Comparison of ENCODE assay signal across 8 cellular contexts in the genomic region with DNA sequence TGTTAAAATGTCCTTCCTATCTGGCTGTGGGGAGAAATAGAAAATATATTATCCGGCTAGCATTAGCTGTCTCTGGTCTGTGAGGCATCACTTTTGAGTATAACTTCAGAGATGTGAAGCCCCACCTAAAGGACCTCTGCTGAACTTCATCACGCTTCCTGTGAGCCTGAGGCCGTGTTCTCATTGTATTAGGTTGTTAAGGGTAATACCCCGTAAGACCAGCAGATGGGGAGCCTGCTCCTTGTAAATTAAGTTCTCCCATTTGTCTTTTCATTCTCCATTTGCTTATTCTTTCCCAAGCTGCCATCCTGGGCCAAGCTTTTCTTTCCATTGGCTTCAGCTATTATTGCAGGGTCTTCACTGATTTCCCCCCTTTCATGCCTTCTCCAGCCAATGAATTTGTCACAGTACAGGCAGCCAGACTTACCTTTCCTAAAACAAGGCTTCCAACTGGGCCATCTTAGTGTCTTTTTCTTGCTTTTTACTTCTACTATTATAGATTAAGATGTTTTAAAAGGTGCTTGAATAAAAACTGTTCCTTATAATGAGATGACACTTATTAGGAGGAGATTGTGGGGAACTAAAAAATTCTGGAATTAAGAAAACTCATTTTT. TPM values are rescaled to one million over a fixed set of nuclear protein-coding genes. Genes with fewer than 3 reads are reported as not detected.
A peak's percentile ranks its signal among the peaks of the same experiment; 100 is the strongest.
DNase-seq lines count a peak whose midpoint lies in the region; ATAC-seq, FAIRE-seq and TF ChIP-seq lines count a peak whose summit lies in the region.

No MANE protein-coding gene starts in this region.

- intact Hi-C loops in Right ventricle myocardium superior (cut with DNase I), result loop anchor here (5.0 kb wide), 1 partner anchor 171 kb away; the partner anchor contains the start of genes HYCC2 and NDUFB3

- no peaks in the 10 kb centered on the region for H3K27me3 Mint-ChIP-seq in activated naive CD4-positive, alpha-beta T cell treated with anti-CD3 and anti-CD28 coated beads, Interleukin-2, amount 50 U/mL, for 24 hours

- peak; percentile 49 for DNase-seq in GM12892 (ENCODE audit: insufficient read length)
- peak; percentile 58 for DNase-seq in NCI-H1092 treated with DMSO at 0.1 percent for 48 hours (lab: John Stamatoyannopoulos, UW)
- no peak for DNase-seq in Right ventricle myocardium superior
- DNase-seq in renal cortical epithelial cell (ENCODE audit: low read depth), result peak; percentile 89
- no peak for DNase-seq in mesenteric fat pad (ENCODE audit: low spot score)

- H3K36me3 Mint-ChIP-seq in activated naive CD4-positive, alpha-beta T cell treated with anti-CD3 and anti-CD28 coated beads, Interleukin-2, amount 50 U/mL, for 24 hours, result peaks cover 7% of the 10 kb centered on the region

- H3K9me3 Mint-ChIP-seq in activated naive CD4-positive, alpha-beta T cell treated with anti-CD3 and anti-CD28 coated beads, Interleukin-2, amount 50 U/mL, for 24 hours, result no peaks in the 10 kb centered on the region

- peaks cover 9% of the 10 kb centered on the region for H3K4me1 Mint-ChIP-seq in activated naive CD4-positive, alpha-beta T cell treated with anti-CD3 and anti-CD28 coated beads, Interleukin-2, amount 50 U/mL, for 24 hours

- peak; percentile 80 for FAIRE-seq in GM12892 (lab: Jason Lieb, UNC)

- ATAC-seq in HG02759 (IDR thresholded peaks at IDR 0.05; ENCODE audit: unreplicated experiment), result peak; percentile 98
- ATAC-seq in SK-N-SH treated with all-trans-retinoic acid at 6 μM for 48 hours, result peak; percentile 97
- ATAC-seq in Right ventricle myocardium superior (ENCODE audit: poor library complexity), result peak; percentile 77

- H3K27ac Mint-ChIP-seq in activated naive CD4-positive, alpha-beta T cell treated with anti-CD3 and anti-CD28 coated beads, Interleukin-2, amount 50 U/mL, for 24 hours, result peak overlapping the region; percentile 36

- TF ChIP-seq POLR2A in GM12892 (IDR thresholded peaks at IDR 0.05; ENCODE audit: low read depth, low read length), result no peak

- no peak overlapping the region for H3K4me3 Mint-ChIP-seq in activated naive CD4-positive, alpha-beta T cell treated with anti-CD3 and anti-CD28 coated beads, Interleukin-2, amount 50 U/mL, for 24 hours

TF ChIP-seq in SK-N-SH treated with all-trans-retinoic acid at 6 μM for 48 hours, 23 proteins besides CTCF, POLR2A, EP300 and RAD21:
- TF ChIP-seq ZNF565 (CRISPR knock-in tag; conservative IDR thresholded peaks at IDR 0.05; ENCODE audit: low read depth) (no peak), BACH2 (CRISPR knock-in tag; IDR thresholded peaks at IDR 0.05; ENCODE audit: borderline replicate concordance) (no peak), CSRNP3 (CRISPR knock-in tag; IDR thresholded peaks at IDR 0.05) (no peak), ESRRG (CRISPR knock-in tag; IDR thresholded peaks at IDR 0.05) (no peak), OSR1 (CRISPR knock-in tag; IDR thresholded peaks at IDR 0.05) (no peak), ZNF8 (CRISPR knock-in tag; IDR thresholded peaks at IDR 0.05) (no peak), RARB (CRISPR knock-in tag; IDR thresholded peaks at IDR 0.05) (no peak), TOX (CRISPR knock-in tag; IDR thresholded peaks at IDR 0.05; ENCODE audit: borderline replicate concordance) (no peak), ZNF70 (CRISPR knock-in tag; IDR thresholded peaks at IDR 0.05) (no peak), GLIS3 (CRISPR knock-in tag; IDR thresholded peaks at IDR 0.05) (no peak), PPARA (CRISPR knock-in tag; IDR thresholded peaks at IDR 0.05; ENCODE audit: borderline replicate concordance) (no peak), SNAI2 (CRISPR knock-in tag; IDR thresholded peaks at IDR 0.05) (no peak), TCF4 (CRISPR knock-in tag; IDR thresholded peaks at IDR 0.05; ENCODE audit: borderline replicate concordance) (no peak), CSDC2 (CRISPR knock-in tag; IDR thresholded peaks at IDR 0.05) (no peak)
- TF ChIP-seq, protein P1, sequence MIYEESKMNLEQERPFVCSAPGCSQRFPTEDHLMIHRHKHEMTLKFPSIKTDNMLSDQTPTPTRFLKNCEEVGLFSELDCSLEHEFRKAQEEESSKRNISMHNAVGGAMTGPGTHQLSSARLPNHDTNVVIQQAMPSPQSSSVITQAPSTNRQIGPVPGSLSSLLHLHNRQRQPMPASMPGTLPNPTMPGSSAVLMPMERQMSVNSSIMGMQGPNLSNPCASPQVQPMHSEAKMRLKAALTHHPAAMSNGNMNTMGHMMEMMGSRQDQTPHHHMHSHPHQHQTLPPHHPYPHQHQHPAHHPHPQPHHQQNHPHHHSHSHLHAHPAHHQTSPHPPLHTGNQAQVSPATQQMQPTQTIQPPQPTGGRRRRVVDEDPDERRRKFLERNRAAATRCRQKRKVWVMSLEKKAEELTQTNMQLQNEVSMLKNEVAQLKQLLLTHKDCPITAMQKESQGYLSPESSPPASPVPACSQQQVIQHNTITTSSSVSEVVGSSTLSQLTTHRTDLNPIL (CRISPR knock-in tag; IDR thresholded peaks at IDR 0.05; ENCODE audit: low read depth), result no peak
- TF ChIP-seq, protein P2, sequence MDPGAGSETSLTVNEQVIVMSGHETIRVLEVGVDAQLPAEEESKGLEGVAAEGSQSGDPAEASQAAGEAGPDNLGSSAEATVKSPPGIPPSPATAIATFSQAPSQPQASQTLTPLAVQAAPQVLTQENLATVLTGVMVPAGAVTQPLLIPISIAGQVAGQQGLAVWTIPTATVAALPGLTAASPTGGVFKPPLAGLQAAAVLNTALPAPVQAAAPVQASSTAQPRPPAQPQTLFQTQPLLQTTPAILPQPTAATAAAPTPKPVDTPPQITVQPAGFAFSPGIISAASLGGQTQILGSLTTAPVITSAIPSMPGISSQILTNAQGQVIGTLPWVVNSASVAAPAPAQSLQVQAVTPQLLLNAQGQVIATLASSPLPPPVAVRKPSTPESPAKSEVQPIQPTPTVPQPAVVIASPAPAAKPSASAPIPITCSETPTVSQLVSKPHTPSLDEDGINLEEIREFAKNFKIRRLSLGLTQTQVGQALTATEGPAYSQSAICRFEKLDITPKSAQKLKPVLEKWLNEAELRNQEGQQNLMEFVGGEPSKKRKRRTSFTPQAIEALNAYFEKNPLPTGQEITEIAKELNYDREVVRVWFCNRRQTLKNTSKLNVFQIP (CRISPR knock-in tag; IDR thresholded peaks at IDR 0.05; ENCODE audit: borderline replicate concordance, low read depth), result no peak
- TF ChIP-seq, protein P3, sequence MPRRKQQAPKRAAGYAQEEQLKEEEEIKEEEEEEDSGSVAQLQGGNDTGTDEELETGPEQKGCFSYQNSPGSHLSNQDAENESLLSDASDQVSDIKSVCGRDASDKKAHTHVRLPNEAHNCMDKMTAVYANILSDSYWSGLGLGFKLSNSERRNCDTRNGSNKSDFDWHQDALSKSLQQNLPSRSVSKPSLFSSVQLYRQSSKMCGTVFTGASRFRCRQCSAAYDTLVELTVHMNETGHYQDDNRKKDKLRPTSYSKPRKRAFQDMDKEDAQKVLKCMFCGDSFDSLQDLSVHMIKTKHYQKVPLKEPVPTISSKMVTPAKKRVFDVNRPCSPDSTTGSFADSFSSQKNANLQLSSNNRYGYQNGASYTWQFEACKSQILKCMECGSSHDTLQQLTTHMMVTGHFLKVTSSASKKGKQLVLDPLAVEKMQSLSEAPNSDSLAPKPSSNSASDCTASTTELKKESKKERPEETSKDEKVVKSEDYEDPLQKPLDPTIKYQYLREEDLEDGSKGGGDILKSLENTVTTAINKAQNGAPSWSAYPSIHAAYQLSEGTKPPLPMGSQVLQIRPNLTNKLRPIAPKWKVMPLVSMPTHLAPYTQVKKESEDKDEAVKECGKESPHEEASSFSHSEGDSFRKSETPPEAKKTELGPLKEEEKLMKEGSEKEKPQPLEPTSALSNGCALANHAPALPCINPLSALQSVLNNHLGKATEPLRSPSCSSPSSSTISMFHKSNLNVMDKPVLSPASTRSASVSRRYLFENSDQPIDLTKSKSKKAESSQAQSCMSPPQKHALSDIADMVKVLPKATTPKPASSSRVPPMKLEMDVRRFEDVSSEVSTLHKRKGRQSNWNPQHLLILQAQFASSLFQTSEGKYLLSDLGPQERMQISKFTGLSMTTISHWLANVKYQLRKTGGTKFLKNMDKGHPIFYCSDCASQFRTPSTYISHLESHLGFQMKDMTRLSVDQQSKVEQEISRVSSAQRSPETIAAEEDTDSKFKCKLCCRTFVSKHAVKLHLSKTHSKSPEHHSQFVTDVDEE (CRISPR knock-in tag; IDR thresholded peaks at IDR 0.05), result no peak
TF ChIP-seq in SK-N-SH treated with all-trans-retinoic acid at 6 μM for 48 hours: peak in this region for 0.

RNA-seq across cellular contexts. Expression of gene NIF3L1, which starts 12.4 kb away (rescaled TPM):
- polyA plus RNA-seq in GM12892 (2012; ENCODE audit: missing spikeins), result 26.4 TPM
- 15.3 TPM for total RNA-seq in Right ventricle myocardium superior
- total RNA-seq in renal cortical epithelial cell, result 21.7 and 37.3 TPM in 2 replicates
- 13.7 TPM for total RNA-seq in mesenteric fat pad

RNA-seq across cellular contexts. Expression of gene PPIL3, which starts 12.7 kb away (rescaled TPM):
- polyA plus RNA-seq in GM12892 (2012; ENCODE audit: missing spikeins), result 62.6 TPM
- total RNA-seq in Right ventricle myocardium superior (27.9 TPM), renal cortical epithelial cell (38.8 and 40.1 TPM in 2 replicates), mesenteric fat pad (19.8 TPM)

RNA-seq across cellular contexts. Expression of gene CLK1, which starts 37.1 kb away (rescaled TPM):
- 76.6 TPM for polyA plus RNA-seq in GM12892 (2012; ENCODE audit: missing spikeins)
- total RNA-seq in Right ventricle myocardium superior (44.1 TPM), renal cortical epithelial cell (32.1 and 84.2 TPM in 2 replicates), mesenteric fat pad (105 TPM)

Comparison
In these comparisons a context has a peak if more than half of its experiments do, and no peak if none do; other contexts are left out.
1. DNase-seq: peak in GM12892 (single experiment), NCI-H1092 treated with DMSO at 0.1 percent for 48 hours (single experiment) and renal cortical epithelial cell (single experiment); none in Right ventricle myocardium superior (single experiment) and mesenteric fat pad (single experiment).
2. Peak in every context shown above with its lines, with median percentiles within 50 percentile points of each other: ATAC-seq.